8 cellular contexts compared by ENCODE assay signal in genomic region chr2:30421551-30422436, GRCh38. TPM values are rescaled to one million over a fixed set of nuclear protein-coding genes. Genes with fewer than 3 reads are reported as not detected.
DNase-seq lines count a peak whose midpoint lies in the region; ATAC-seq and TF ChIP-seq lines count a peak whose summit lies in the region.

No MANE protein-coding gene starts in this region.

- POLR2A ChIA-PET in CD4-positive, alpha-beta memory T cell (lab: Charles Lee; ENCODE audit: partially characterized antibody), result interaction anchor here (0.6 to 6.1 kb wide), 15 partner anchors 9 to 276 kb away, joined by 3 to 34 read pairs (median 5); partner anchors contain the start of genes LCLAT1 and YPEL5

- peak overlapping the region; percentile 40 for H3K27ac ChIP-seq in CD4-positive, alpha-beta memory T cell (ENCODE audit: low read depth, low read length)
- H3K27ac ChIP-seq in mesendoderm (ENCODE audit: low read depth, low read length) (no peak overlapping the region), urinary bladder (ENCODE audit: low read depth) (peak overlapping the region; percentile 55)

- H3K27me3 ChIP-seq in CD4-positive, alpha-beta memory T cell (ENCODE audit: insufficient read depth, low read length), result no peaks in the 10 kb centered on the region
- H3K27me3 ChIP-seq in HAP-1 (ENCODE audit: low read depth), result no peaks in the 10 kb centered on the region
- H3K27me3 ChIP-seq in mesendoderm (ENCODE audit: insufficient read depth, low read length, poor library complexity), result no peaks in the 10 kb centered on the region

- H3K4ac ChIP-seq in mesendoderm (ENCODE audit: low read depth, low read length), result no peak overlapping the region

- CTCF ChIA-PET in CD4-positive, alpha-beta memory T cell (lab: Charles Lee; ENCODE audit: partially characterized antibody), result interaction anchor here (0.6 to 3.1 kb wide), 13 partner anchors 9 to 328 kb away, joined by 3 to 21 read pairs (median 3); no protein-coding TSS in a partner anchor

- H3K18ac ChIP-seq in mesendoderm (ENCODE audit: low read length), result no peak overlapping the region

- H3K27me3 Mint-ChIP-seq in CD4-positive, alpha-beta memory T cell, result no peaks in the 10 kb centered on the region
- no peaks in the 10 kb centered on the region for H3K27me3 Mint-ChIP-seq in brain

- no peaks in the 10 kb centered on the region for H3K79me2 ChIP-seq in mesendoderm (ENCODE audit: control insufficient read depth, insufficient read depth, low read length)

- no peak overlapping the region for H3K23ac ChIP-seq in mesendoderm (ENCODE audit: low read length)

- no peak overlapping the region for H2BK120ac ChIP-seq in mesendoderm (ENCODE audit: low read depth, low read length)

- peak overlapping the region; percentile 23 to 74 (median 61) for H3K4me3 Mint-ChIP-seq in CD4-positive, alpha-beta memory T cell
- peak overlapping the region; percentile 40 to 74 (median 67) for H3K4me3 Mint-ChIP-seq in brain

- TF ChIP-seq CTCF in brain (conservative IDR thresholded peaks at IDR 0.05), result no peak

- WGBS in mesendoderm (ENCODE audit: extremely low coverage, insufficient coverage, low lambda C conversion rate), result no CpG with 5 or more reads among the region's 11 CpGs
- 16% methylated on average over 11 of the region's 11 CpGs for WGBS in urinary bladder

- no peaks in the 10 kb centered on the region for H3K36me3 Mint-ChIP-seq in CD4-positive, alpha-beta memory T cell
- no peaks in the 10 kb centered on the region for H3K36me3 Mint-ChIP-seq in brain

- peaks cover 33% of the 10 kb centered on the region for H3K4me1 ChIP-seq in CD4-positive, alpha-beta memory T cell (ENCODE audit: insufficient read depth, low read length)
- peaks cover 22% of the 10 kb centered on the region for H3K4me1 ChIP-seq in HAP-1
- H3K4me1 ChIP-seq in mesendoderm (ENCODE audit: control insufficient read depth, low read depth, low read length), result peaks cover 3% of the 10 kb centered on the region
- no peaks in the 10 kb centered on the region for H3K4me1 ChIP-seq in urinary bladder (ENCODE audit: insufficient read depth)

- no peak overlapping the region for H2AK5ac ChIP-seq in mesendoderm (ENCODE audit: low read length)

- peak overlapping the region; percentile 68 to 93 (median 84) for H3K27ac Mint-ChIP-seq in CD4-positive, alpha-beta memory T cell
- peak overlapping the region; percentile 39 to 97 (median 87) for H3K27ac Mint-ChIP-seq in brain

- no peak overlapping the region for H2BK15ac ChIP-seq in mesendoderm (replicated peaks; ENCODE audit: low read depth)

- DNase-seq in CD4-positive, alpha-beta memory T cell, result peak; percentile 9 to 58 (median 22)
- DNase-seq in HAP-1 (ENCODE audit: low spot score in 2 of 2) (peak; percentile 42 to 50), SHP77 treated with DMSO at 0.1 percent for 48 hours (lab: John Stamatoyannopoulos, UW) (peak; percentile 20), mesendoderm (peak; percentile 73), CD1c-positive myeloid dendritic cell (ENCODE audit: extremely low spot score) (no peak)

- intact Hi-C loops in CD4-positive, alpha-beta memory T cell (cut with micrococcal nuclease), result loop anchor here (1.0 to 5.0 kb wide), 5 partner anchors 26 to 274 kb away; partner anchors contain the start of genes LCLAT1 and YPEL5

- H2BK5ac ChIP-seq in mesendoderm (ENCODE audit: low read length), result no peak overlapping the region

- ATAC-seq in GM21528 (IDR thresholded peaks at IDR 0.05; ENCODE audit: low FRiP score, unreplicated experiment), result no peak

- in situ Hi-C loops in HAP-1 (cut with MboI; ENCODE audit: low sequenced_read_pairs), result no loop called here

- no peaks in the 10 kb centered on the region for H3K79me1 ChIP-seq in mesendoderm (ENCODE audit: low read length)

- no peak overlapping the region for H3K4me2 ChIP-seq in mesendoderm (ENCODE audit: low read length)

- H4K5ac ChIP-seq in mesendoderm (ENCODE audit: low read length), result no peak overlapping the region

- H3K4me3 ChIP-seq in CD4-positive, alpha-beta memory T cell (ENCODE audit: low read length in 2 of 2), result no peak overlapping the region
- no peak overlapping the region for H3K4me3 ChIP-seq in HAP-1
- H3K4me3 ChIP-seq in mesendoderm (ENCODE audit: low read length), result no peak overlapping the region
- H3K4me3 ChIP-seq in urinary bladder (ENCODE audit: low read depth, low read length), result no peak overlapping the region

- no peak overlapping the region for H3K9ac ChIP-seq in mesendoderm (ENCODE audit: low read length)

- H3K9me3 ChIP-seq in CD4-positive, alpha-beta memory T cell (ENCODE audit: control insufficient read depth in 1 of 2, low read length in 2 of 2), result no peaks in the 10 kb centered on the region
- H3K9me3 ChIP-seq in HAP-1, result no peaks in the 10 kb centered on the region

- H3K56ac ChIP-seq in mesendoderm (ENCODE audit: low read length), result no peak overlapping the region

- no peaks in the 10 kb centered on the region for H3K36me3 ChIP-seq in CD4-positive, alpha-beta memory T cell (ENCODE audit: insufficient read depth, low read length)
- H3K36me3 ChIP-seq in HAP-1 (replicated peaks), result no peaks in the 10 kb centered on the region
- H3K36me3 ChIP-seq in mesendoderm (ENCODE audit: control insufficient read depth, insufficient read depth, low read length), result no peaks in the 10 kb centered on the region
- no peaks in the 10 kb centered on the region for H3K36me3 ChIP-seq in urinary bladder (ENCODE audit: insufficient read depth)

- peaks cover 26 to 47% (median 31%) of the 10 kb centered on the region in 4 donors for H3K4me1 Mint-ChIP-seq in CD4-positive, alpha-beta memory T cell
- peaks cover 50% of the 10 kb centered on the region for H3K4me1 Mint-ChIP-seq in brain

- H3K9me3 Mint-ChIP-seq in CD4-positive, alpha-beta memory T cell, result no peaks in the 10 kb centered on the region
- H3K9me3 Mint-ChIP-seq in brain, result peaks cover 0 to 4% (median 0%) of the 10 kb centered on the region in 5 experiments

- no peak overlapping the region for H4K8ac ChIP-seq in mesendoderm (ENCODE audit: low read depth, low read length)

RNA-seq across cellular contexts. Expression of gene LCLAT1, which starts 25.3 kb away (rescaled TPM):
- 10 to 100 TPM; 11.5 to 14.1 TPM for total RNA-seq in CD4-positive, alpha-beta memory T cell
- polyA plus RNA-seq in CD4-positive, alpha-beta memory T cell, result 10 to 100 TPM in 1 of 2 donors, 1 to 10 TPM in 1; 6.1 to 24.9 TPM
- polyA plus RNA-seq in brain (ENCODE audit: insufficient read depth, low read depth, low replicate concordance), result 3.1 TPM
- polyA plus RNA-seq in mesendoderm (2013, experiment 1 of 2), result 9.6 TPM
- 9.2 TPM for polyA plus RNA-seq in mesendoderm (2013, experiment 2 of 2)
- 22.8 TPM for total RNA-seq in urinary bladder
- polyA plus RNA-seq in urinary bladder, result 4.5 TPM
